Comparison of ENCODE assay signal across 8 cellular contexts in the genomic region with DNA sequence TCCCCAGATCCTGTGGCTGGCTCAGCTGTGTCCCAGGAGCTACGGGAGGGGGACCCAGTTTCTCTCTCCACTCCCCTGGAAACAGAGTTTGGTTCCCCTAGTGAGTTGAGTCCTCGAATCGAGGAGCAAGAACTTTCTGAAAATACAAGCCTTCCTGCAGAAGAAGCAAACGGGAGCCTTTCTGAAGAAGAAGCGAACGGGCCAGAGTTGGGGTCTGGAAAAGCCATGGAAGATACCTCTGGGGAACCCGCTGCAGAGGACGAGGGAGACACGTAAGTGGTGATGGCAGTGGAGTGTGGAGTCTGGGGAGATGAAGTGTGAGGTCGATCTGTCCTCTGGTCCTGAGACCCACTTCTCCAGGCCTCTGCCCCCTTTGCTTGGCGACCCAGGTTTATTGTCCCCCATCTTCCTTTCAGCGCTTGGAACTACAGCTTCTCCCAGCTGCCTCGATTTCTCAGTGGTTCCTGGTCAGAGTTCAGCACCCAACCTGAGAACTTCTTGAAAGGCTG. TPM values are rescaled to one million over a fixed set of nuclear protein-coding genes. Genes with fewer than 3 reads are reported as not detected.
DNase-seq lines count a peak whose midpoint lies in the region; ATAC-seq, FAIRE-seq and TF ChIP-seq lines count a peak whose summit lies in the region.

No MANE protein-coding gene starts in this region.

- H3K4me3 ChIP-seq in DOHH2 (ENCODE audit: low read length) = peak overlapping the region; percentile 96
- peak overlapping the region; percentile 54 to 86 (median 66) for H3K4me3 ChIP-seq in esophagus squamous epithelium

- ATAC-seq in GM19455 (IDR thresholded peaks at IDR 0.05; ENCODE audit: unreplicated experiment) (no peak), HG03521 (IDR thresholded peaks at IDR 0.05; ENCODE audit: unreplicated experiment) (no peak)

- peaks cover 61% of the 10 kb centered on the region for H3K79me2 ChIP-seq in DOHH2 (ENCODE audit: control insufficient read depth, low read length)

- CTCF ChIA-PET in RWPE1 (lab: Yijun Ruan, JAX) = interaction anchor here (0.8 to 0.9 kb wide), 3 partner anchors 14 to 114 kb away, joined by 3 to 5 read pairs (median 3); no protein-coding TSS in a partner anchor

- intact Hi-C loops in esophagus squamous epithelium (cut with DNase I) = no loop called here

- H4K20me1 ChIP-seq in DOHH2 (ENCODE audit: control insufficient read depth, insufficient read depth, low read depth, low read length) = peaks cover 20% of the 10 kb centered on the region

- H3K4me1 ChIP-seq in DOHH2 (ENCODE audit: control insufficient read depth, low read length) (peaks cover 23% of the 10 kb centered on the region), esophagus squamous epithelium (peaks cover 9 to 46% (median 23%) of the 10 kb centered on the region in 3 donors)

- H3K27me3 Mint-ChIP-seq in progenitor cell of endocrine pancreas = no peaks in the 10 kb centered on the region

- FAIRE-seq in RCC 7860 (lab: Jason Lieb, UNC) = no peak

- WGBS in esophagus squamous epithelium, 2 donors = 13 to 18% methylated on average over 7 to 10 of the region's 13 CpGs

- H3K36me3 ChIP-seq in DOHH2 (ENCODE audit: control insufficient read depth, low read length) (peaks cover 45% of the 10 kb centered on the region), esophagus squamous epithelium (peaks cover 0 to 33% (median 0%) of the 10 kb centered on the region in 3 donors)

- no peaks in the 10 kb centered on the region for H3K9me2 ChIP-seq in DOHH2 (replicated peaks; ENCODE audit: control insufficient read depth, low read length)

- POLR2A ChIA-PET in RWPE1 (lab: Yijun Ruan, JAX; ENCODE audit: low non-redundant PET) = interaction anchor here (1.8 kb wide), 1 partner anchor 100 kb away, joined by 5 read pairs; no protein-coding TSS in a partner anchor

- peaks cover 25% of the 10 kb centered on the region for H3K4me1 Mint-ChIP-seq in progenitor cell of endocrine pancreas (ENCODE audit: low read depth)

- H3K4me3 Mint-ChIP-seq in progenitor cell of endocrine pancreas (ENCODE audit: low read depth) = peak overlapping the region; percentile 98

- H3F3A ChIP-seq in DOHH2 (ENCODE audit: control insufficient read depth, insufficient read depth) = peaks cover 15% of the 10 kb centered on the region

- H3K4me2 ChIP-seq in DOHH2 (ENCODE audit: low read length) = peak overlapping the region; percentile 75

- H3K27me3 ChIP-seq in DOHH2 (ENCODE audit: control insufficient read depth, low read length) = no peaks in the 10 kb centered on the region
- no peaks in the 10 kb centered on the region for H3K27me3 ChIP-seq in esophagus squamous epithelium

- no peak for TF ChIP-seq POLR2A in esophagus squamous epithelium (IDR thresholded peaks at IDR 0.05)

- no peaks in the 10 kb centered on the region for H3K9me3 Mint-ChIP-seq in progenitor cell of endocrine pancreas (ENCODE audit: low read depth)

- H3K9me3 ChIP-seq in DOHH2 (ENCODE audit: control insufficient read depth, insufficient read depth, low read length) (no peaks in the 10 kb centered on the region), esophagus squamous epithelium (no peaks in the 10 kb centered on the region)

- H3K27ac ChIP-seq in DOHH2 (ENCODE audit: low read depth, low read length) (peak overlapping the region; percentile 26; the same call in 1 of the 2 replicates), RWPE1 (peak overlapping the region; percentile 97), esophagus squamous epithelium (peak overlapping the region; percentile 66 to 93 (median 72))

- H3K27ac Mint-ChIP-seq in progenitor cell of endocrine pancreas = peak overlapping the region; percentile 100

- DNase-seq in RWPE1 (ENCODE audit: low spot score) (no peak), esophagus squamous epithelium (lab: John Stamatoyannopoulos, UW) (no peak), progenitor cell of endocrine pancreas (ENCODE audit: low spot score, unreplicated experiment) (no peak), RCC 7860 (ENCODE audit: low spot score) (no peak), ecto neural progenitor cell (ENCODE audit: low spot score) (no peak)

- TF ChIP-seq CTCF in DOHH2 (IDR thresholded peaks at IDR 0.05; ENCODE audit: low read depth, low read length, poor library complexity, severe bottlenecking) (no peak), RWPE1 (conservative IDR thresholded peaks at IDR 0.05; ENCODE audit: low read depth) (no peak), esophagus squamous epithelium (IDR thresholded peaks at IDR 0.05) (no peak), progenitor cell of endocrine pancreas (IDR thresholded peaks at IDR 0.05; ENCODE audit: unreplicated experiment) (no peak)

- peaks cover 12% of the 10 kb centered on the region for H3K36me3 Mint-ChIP-seq in progenitor cell of endocrine pancreas (ENCODE audit: insufficient read depth)

RNA-seq across cellular contexts. Expression of a gene that starts 0.6 kb away (rescaled TPM):
- 1 to 10 TPM; 3.5 to 6.0 (median 3.8) TPM for total RNA-seq in esophagus squamous epithelium
- 26.4 and 28.0 TPM in 2 replicates for total RNA-seq in progenitor cell of endocrine pancreas

RNA-seq across cellular contexts. Expression of a gene that starts 1.6 kb away (rescaled TPM):
- total RNA-seq in esophagus squamous epithelium (10 to 100 TPM; 26.6 to 35.1 (median 33.9) TPM), progenitor cell of endocrine pancreas (106 and 121 TPM in 2 replicates)

RNA-seq across cellular contexts. Expression of a gene that starts 16.1 kb away (rescaled TPM):
- total RNA-seq in esophagus squamous epithelium (1 to 10 TPM in 3 of 4 donors, under 1 TPM in 1; 0.70 to 2.7 (median 1.9) TPM), progenitor cell of endocrine pancreas (32.3 and 34.5 TPM in 2 replicates)

RNA-seq across cellular contexts. Expression of a gene that starts 28.7 kb away (rescaled TPM):
- under 1 TPM in 3 of 4 donors, not detected in 1; under 0.01 to 0.04 (median 0.03) TPM for total RNA-seq in esophagus squamous epithelium
- 0.22 and 0.29 TPM in 2 replicates for total RNA-seq in progenitor cell of endocrine pancreas

RNA-seq across cellular contexts. Expression of a gene that starts 38.1 kb away (rescaled TPM):
- 1 to 10 TPM in 1 of 4 donors, under 1 TPM in 2, not detected in 1; 0.09 to 1.5 (median 0.21) TPM for total RNA-seq in esophagus squamous epithelium
- 1.5 and 2.1 TPM in 2 replicates for total RNA-seq in progenitor cell of endocrine pancreas

Comparison
In these comparisons a context has a peak if more than half of its experiments do, and no peak if none do; other contexts are left out.
1. H3K27ac ChIP-seq: peak in every context shown above with its lines; median percentile 97 in RWPE1; 72 in esophagus squamous epithelium; 26 in DOHH2.